21 cellular contexts compared by ENCODE assay signal in the genomic region with DNA sequence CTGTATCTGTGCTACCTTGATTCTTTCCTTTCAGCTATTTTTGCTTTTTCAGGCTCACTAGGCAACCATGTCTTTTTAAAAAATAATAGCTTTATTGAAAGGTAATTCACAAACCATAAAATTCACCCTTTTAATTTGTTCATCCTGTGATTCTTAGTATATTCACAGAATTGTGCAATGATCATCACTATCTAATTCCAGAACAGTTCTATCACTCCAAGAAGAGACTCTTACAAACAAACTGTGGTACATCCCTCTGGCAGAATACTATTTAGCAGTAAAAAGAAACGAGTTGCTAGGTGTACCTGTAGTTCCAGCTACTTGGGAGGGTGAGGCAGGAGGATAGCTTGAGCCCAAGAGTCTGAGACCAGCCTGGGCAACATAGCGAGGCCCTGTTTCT.
"Had no signal": no experiment of that assay in that cellular context is flagged by ENCODE, and none has a peak within 500 bp of the region (broad histone marks: within the 10 kb centered on the region; RNA-seq: fewer than 3 reads in every experiment).

No MANE protein-coding gene starts in this region.

- H3K4me1 Mint-ChIP-seq: nephron had no signal

- H3K4me3 ChIP-seq: coronary artery, lung, ovary, prostate gland, upper lobe of left lung had no signal

- H3K27me3 Mint-ChIP-seq: activated B cell treated with CpG ODN at 0.5 μM for 24 hours; activated CD4-positive, alpha-beta T cell treated with anti-CD3 and anti-CD28 coated beads for 36 hours; activated naive CD4-positive, alpha-beta T cell treated with anti-CD3 and anti-CD28 coated beads, Interleukin-2, amount 10 ng/mL, durations not matched to agents 7 days and 5 days had no signal

- H3K27me3 ChIP-seq: neutrophil, ovary, upper lobe of left lung had no signal

- H3K27ac Mint-ChIP-seq: activated B cell treated with CpG ODN at 0.5 μM for 24 hours; activated CD4-positive, alpha-beta T cell treated with anti-CD3 and anti-CD28 coated beads for 36 hours; activated naive CD4-positive, alpha-beta T cell treated with anti-CD3 and anti-CD28 coated beads, Interleukin-2, amount 10 ng/mL, durations not matched to agents 7 days and 5 days; nephron; T-helper 1 cell treated with Interleukin-12 subunit alpha and Interleukin-12 subunit beta and Interleukin-4 antibody, amounts not matched to agents 30 μg/mL and 1 μg/mL, for 36 hours had no signal

- H3K4me3 Mint-ChIP-seq: activated B cell treated with CpG ODN at 0.5 μM for 24 hours; activated CD4-positive, alpha-beta T cell treated with anti-CD3 and anti-CD28 coated beads for 36 hours; activated naive CD4-positive, alpha-beta T cell treated with anti-CD3 and anti-CD28 coated beads, Interleukin-2, amount 10 ng/mL, durations not matched to agents 7 days and 5 days; activated T-cell treated with anti-CD3 and anti-CD28 coated beads, Interleukin-2, amount 50 U/mL, for 4 hours; nephron; T-helper 1 cell treated with Interleukin-12 subunit alpha and Interleukin-12 subunit beta and Interleukin-4 antibody, amounts not matched to agents 30 μg/mL and 1 μg/mL, for 36 hours had no signal

- H3K27ac ChIP-seq: coronary artery, neutrophil, ovary, prostate gland, upper lobe of left lung had no signal

- H3K9me3 ChIP-seq: neutrophil, ovary, prostate gland, upper lobe of left lung had no signal

- H3K36me3 ChIP-seq: ovary, prostate gland, upper lobe of left lung had no signal

- ATAC-seq: activated CD4-positive, alpha-beta T cell treated with anti-CD3 and anti-CD28 coated beads for 36 hours; activated T-cell treated with anti-CD3 and anti-CD28 coated beads, Interleukin-2, amount 50 U/mL, for 4 hours; left lobe of liver; stimulated activated naive CD8-positive, alpha-beta T cell treated with anti-CD3 and anti-CD28 coated beads, Interleukin-15, Interleukin-2, amounts not matched to agents 100 U/mL and 50 U/mL, for 24 hours had no signal

- DNase-seq: activated B cell treated with CpG ODN at 0.5 μM for 24 hours; activated CD4-positive, alpha-beta T cell treated with anti-CD3 and anti-CD28 coated beads for 36 hours; activated CD4-positive, alpha-beta T cell treated with anti-CD3 and anti-CD28 coated beads, Interleukin-2, amount 50 U/mL, for 4 hours; activated CD8-positive, alpha-beta memory T cell treated with anti-CD3 and anti-CD28 coated beads for 24 hours; activated CD8-positive, alpha-beta memory T cell treated with anti-CD3 and anti-CD28 coated beads, Interleukin-2, amount 50 U/mL, for 4 hours; activated effector memory CD4-positive, alpha-beta T cell treated with Interleukin-2 at 50 U/mL for 16 hours; activated naive CD4-positive, alpha-beta T cell treated with anti-CD3 and anti-CD28 coated beads, Interleukin-2, amount 10 ng/mL, durations not matched to agents 7 days and 5 days; activated T-cell treated with anti-CD3 and anti-CD28 coated beads, Interleukin-2, amount 50 U/mL, for 4 hours; foreskin melanocyte; ovary; stimulated activated CD4-positive, alpha-beta T cell treated with anti-CD3 and anti-CD28 coated beads, Interleukin-12 subunit alpha, Interleukin-12 subunit beta, amount 100 ng/mL, for 4 hours; stimulated activated CD4-positive, alpha-beta T cell treated with anti-CD3 and anti-CD28 coated beads, Interleukin-4, amount 100 ng/mL, for 4 hours; stimulated activated naive CD8-positive, alpha-beta T cell treated with anti-CD3 and anti-CD28 coated beads, Interleukin-15, Interleukin-2, amounts not matched to agents 100 U/mL and 50 U/mL, for 24 hours; upper lobe of left lung had no signal
